ENCODE assay signal across 37 cellular contexts in the genomic region with DNA sequence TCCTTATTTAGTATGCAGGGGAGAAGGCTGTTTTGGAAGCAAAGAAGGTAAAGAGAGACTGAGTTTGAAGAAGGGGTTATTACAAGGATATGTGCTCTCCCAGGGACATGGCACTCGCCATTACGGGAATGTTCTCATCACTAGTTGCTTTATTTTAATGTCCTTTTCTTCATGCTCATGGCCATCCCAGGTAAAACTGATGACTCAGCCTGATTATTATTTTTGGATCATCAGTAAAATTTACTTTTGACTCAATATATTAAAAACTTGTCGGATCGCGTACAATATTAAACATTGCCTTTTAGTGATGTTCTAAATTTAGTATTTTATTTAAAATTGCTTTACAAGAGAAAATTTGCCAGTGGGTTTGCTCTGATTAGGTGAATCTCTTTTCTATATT.
"Had no signal": no experiment of that assay in that cellular context is flagged by ENCODE, and none has a peak within 500 bp of the region (broad histone marks: within the 10 kb centered on the region; RNA-seq: fewer than 3 reads in every experiment).

No MANE protein-coding gene starts in this region.

- H3K4me3 ChIP-seq: adrenal gland, body of pancreas, breast epithelium had no signal

- FAIRE-seq: astrocyte, TTC549 had no signal

- H3K4me1 ChIP-seq: adrenal gland, breast epithelium had no signal

- H3K27me3 Mint-ChIP-seq: activated B cell treated with CpG ODN at 0.5 μM for 24 hours; activated CD4-positive, alpha-beta T cell treated with anti-CD3 and anti-CD28 coated beads, Interleukin-2, amount 10 ng/mL, durations not matched to agents 24 days and 14 days had no signal

- ATAC-seq: activated CD8-positive, alpha-beta T cell treated with anti-CD3 and anti-CD28 coated beads for 36 hours; activated naive CD4-positive, alpha-beta T cell treated with anti-CD3 and anti-CD28 coated beads, Interleukin-2, amount 50 U/mL, for 72 hours; activated T-cell treated with anti-CD3 and anti-CD28 coated beads, Interleukin-2, amount 50 U/mL, for 4 hours; activated T-cell treated with anti-CD3 and anti-CD28 coated beads, Interleukin-2, amount 50 U/mL, for 72 hours; activated T-helper 17 cell treated with anti-CD3 and anti-CD28 coated beads, Interleukin-2, amount 50 U/mL, for 72 hours; body of pancreas had no signal

- H3K9me3 ChIP-seq: adrenal gland, body of pancreas, breast epithelium had no signal

- H3K4me3 Mint-ChIP-seq: activated B cell treated with CpG ODN at 0.5 μM for 24 hours; activated CD4-positive, alpha-beta memory T cell treated with anti-CD3 and anti-CD28 coated beads for 36 hours; activated CD4-positive, alpha-beta T cell treated with anti-CD3 and anti-CD28 coated beads, Interleukin-2, amount 10 ng/mL, durations not matched to agents 24 days and 14 days; activated CD8-positive, alpha-beta T cell treated with anti-CD3 and anti-CD28 coated beads for 36 hours; activated naive CD4-positive, alpha-beta T cell treated with anti-CD3 and anti-CD28 coated beads for 36 hours; activated naive CD8-positive, alpha-beta T cell treated with anti-CD3 and anti-CD28 coated beads for 36 hours; activated T-cell treated with anti-CD3 and anti-CD28 coated beads, Interleukin-2, amount 50 U/mL, for 4 hours; activated T-cell treated with anti-CD3 and anti-CD28 coated beads, Interleukin-2, amount 50 U/mL, for 72 hours; activated T-helper 1 cell treated with anti-CD3 and anti-CD28 coated beads, Interleukin-12 subunit alpha, Interleukin-12 subunit beta, Interleukin-2, Interleukin-4 antibody, amounts not matched to agents 30 ng/mL and 10 ng/mL and 1 ng/mL, durations not matched to agents 14 hours and 24 hours and 36 hours; activated T-helper 17 cell treated with anti-CD3 and anti-CD28 coated beads, Interleukin-2, amount 50 U/mL, for 72 hours; central memory CD8-positive, alpha-beta T cell; T-helper 1 cell treated with Interleukin-12 subunit alpha and Interleukin-12 subunit beta and Interleukin-4 antibody, amounts not matched to agents 30 μg/mL and 1 μg/mL, for 36 hours; T-helper 2 cell treated with Interferon-gamma antibody and Interleukin-4, amounts not matched to agents 5 μg/mL and 100 μg/mL, for 36 hours had no signal

- H3K9me3 Mint-ChIP-seq: activated CD4-positive, alpha-beta memory T cell treated with anti-CD3 and anti-CD28 coated beads for 36 hours; activated CD4-positive, alpha-beta T cell treated with anti-CD3 and anti-CD28 coated beads, Interleukin-2, amount 10 ng/mL, durations not matched to agents 24 days and 14 days; activated CD8-positive, alpha-beta T cell treated with anti-CD3 and anti-CD28 coated beads for 36 hours; activated naive CD4-positive, alpha-beta T cell treated with anti-CD3 and anti-CD28 coated beads for 36 hours; activated naive CD4-positive, alpha-beta T cell treated with anti-CD3 and anti-CD28 coated beads, Interleukin-2, amount 50 U/mL, for 72 hours; activated T-cell treated with anti-CD3 and anti-CD28 coated beads, Interleukin-2, amount 50 U/mL, for 4 hours; activated T-cell treated with anti-CD3 and anti-CD28 coated beads, Interleukin-2, amount 50 U/mL, for 72 hours; activated T-helper 1 cell treated with anti-CD3 and anti-CD28 coated beads, Interleukin-12 subunit alpha, Interleukin-12 subunit beta, Interleukin-2, Interleukin-4 antibody, amounts not matched to agents 30 ng/mL and 10 ng/mL and 1 ng/mL, durations not matched to agents 14 hours and 24 hours and 36 hours; central memory CD8-positive, alpha-beta T cell; T-helper 1 cell treated with Interleukin-12 subunit alpha and Interleukin-12 subunit beta and Interleukin-4 antibody, amounts not matched to agents 30 μg/mL and 1 μg/mL, for 36 hours; T-helper 2 cell treated with Interferon-gamma antibody and Interleukin-4, amounts not matched to agents 5 μg/mL and 100 μg/mL, for 36 hours had no signal

- H3K4me1 Mint-ChIP-seq: activated B cell treated with CpG ODN at 0.5 μM for 24 hours; activated CD4-positive, alpha-beta T cell treated with anti-CD3 and anti-CD28 coated beads, Interleukin-2, amount 10 ng/mL, durations not matched to agents 24 days and 14 days; activated naive CD8-positive, alpha-beta T cell treated with anti-CD3 and anti-CD28 coated beads for 36 hours; activated T-helper 17 cell treated with anti-CD3 and anti-CD28 coated beads, Interleukin-2, amount 50 U/mL, for 72 hours; central memory CD8-positive, alpha-beta T cell had no signal

- H3K36me3 ChIP-seq: adrenal gland, brain microvascular endothelial cell, breast epithelium had no signal

- H3K27me3 ChIP-seq: adrenal gland, body of pancreas, brain microvascular endothelial cell, breast epithelium had no signal

- H3K27ac Mint-ChIP-seq: activated B cell treated with CpG ODN at 0.5 μM for 24 hours; activated CD4-positive, alpha-beta memory T cell treated with anti-CD3 and anti-CD28 coated beads for 36 hours; activated CD4-positive, alpha-beta T cell treated with anti-CD3 and anti-CD28 coated beads, Interleukin-2, amount 10 ng/mL, durations not matched to agents 24 days and 14 days; activated CD8-positive, alpha-beta T cell treated with anti-CD3 and anti-CD28 coated beads for 36 hours; activated naive CD4-positive, alpha-beta T cell treated with anti-CD3 and anti-CD28 coated beads for 36 hours; activated naive CD4-positive, alpha-beta T cell treated with anti-CD3 and anti-CD28 coated beads, Interleukin-2, amount 50 U/mL, for 72 hours; activated naive CD8-positive, alpha-beta T cell treated with anti-CD3 and anti-CD28 coated beads for 36 hours; activated T-cell treated with anti-CD3 and anti-CD28 coated beads, Interleukin-2, amount 50 U/mL, for 72 hours; activated T-helper 1 cell treated with anti-CD3 and anti-CD28 coated beads, Interleukin-12 subunit alpha, Interleukin-12 subunit beta, Interleukin-2, Interleukin-4 antibody, amounts not matched to agents 30 ng/mL and 10 ng/mL and 1 ng/mL, durations not matched to agents 14 hours and 24 hours and 36 hours; activated T-helper 17 cell treated with anti-CD3 and anti-CD28 coated beads, Interleukin-2, amount 50 U/mL, for 72 hours; T-helper 1 cell treated with Interleukin-12 subunit alpha and Interleukin-12 subunit beta and Interleukin-4 antibody, amounts not matched to agents 30 μg/mL and 1 μg/mL, for 36 hours; T-helper 2 cell treated with Interferon-gamma antibody and Interleukin-4, amounts not matched to agents 5 μg/mL and 100 μg/mL, for 36 hours had no signal

- H3K36me3 Mint-ChIP-seq: activated CD4-positive, alpha-beta memory T cell treated with anti-CD3 and anti-CD28 coated beads for 36 hours; activated naive CD4-positive, alpha-beta T cell treated with anti-CD3 and anti-CD28 coated beads, Interleukin-2, amount 50 U/mL, for 72 hours; activated naive CD8-positive, alpha-beta T cell treated with anti-CD3 and anti-CD28 coated beads for 36 hours had no signal

- DNase-seq: activated B cell treated with CpG ODN at 0.5 μM for 24 hours; activated CD4-positive, alpha-beta memory T cell treated with anti-CD3 and anti-CD28 coated beads for 36 hours; activated CD4-positive, alpha-beta T cell treated with anti-CD3 and anti-CD28 coated beads for 4 hours; activated CD4-positive, alpha-beta T cell treated with anti-CD3 and anti-CD28 coated beads, Interleukin-2, amount 10 ng/mL, durations not matched to agents 24 days and 14 days; activated CD4-positive, alpha-beta T cell treated with anti-CD3 and anti-CD28 coated beads, Interleukin-2, amount 50 U/mL, for 1 hour; activated CD4-positive, alpha-beta T cell treated with anti-CD3 and anti-CD28 coated beads, Interleukin-2, amount 50 U/mL, for 4 hours; activated CD4-positive, CD25-positive, alpha-beta regulatory T cell treated with anti-CD3 and anti-CD28 coated beads, Interleukin-2, amount 50 U/mL, for 72 hours; activated CD8-positive, alpha-beta memory T cell treated with anti-CD3 and anti-CD28 coated beads, Interleukin-2, amount 50 U/mL, for 4 hours; activated CD8-positive, alpha-beta T cell treated with anti-CD3 and anti-CD28 coated beads for 36 hours; activated effector memory CD4-positive, alpha-beta T cell treated with anti-CD3 and anti-CD28 coated beads, Interleukin-2, amount 50 U/mL, for 16 hours; activated gamma-delta T cell treated with Interleukin-2 at 50 U/mL for 16 hours; activated naive CD4-positive, alpha-beta T cell; activated naive CD4-positive, alpha-beta T cell treated with anti-CD3 and anti-CD28 coated beads for 36 hours; activated naive CD4-positive, alpha-beta T cell treated with anti-CD3 and anti-CD28 coated beads, Interleukin-2, amount 50 U/mL, for 16 hours; activated naive CD8-positive, alpha-beta T cell treated with anti-CD3 and anti-CD28 coated beads for 36 hours; activated T-cell treated with anti-CD3 and anti-CD28 coated beads for 4 hours; activated T-cell treated with anti-CD3 and anti-CD28 coated beads, Interleukin-2, amount 50 U/mL, for 1 hour; activated T-cell treated with anti-CD3 and anti-CD28 coated beads, Interleukin-2, amount 50 U/mL, for 4 hours; activated T-cell treated with anti-CD3 and anti-CD28 coated beads, Interleukin-2, amount 50 U/mL, for 72 hours; adrenal gland; amniotic stem cell; aorta; body of pancreas; brain microvascular endothelial cell; cerebellar nuclear complex; T-helper 2 cell; T-helper 9 cell had no signal

- H3K27ac ChIP-seq: adrenal gland, body of pancreas, brain microvascular endothelial cell, breast epithelium, VCaP had no signal
